Comparison of ENCODE assay signal across 10 cellular contexts in the genomic region with DNA sequence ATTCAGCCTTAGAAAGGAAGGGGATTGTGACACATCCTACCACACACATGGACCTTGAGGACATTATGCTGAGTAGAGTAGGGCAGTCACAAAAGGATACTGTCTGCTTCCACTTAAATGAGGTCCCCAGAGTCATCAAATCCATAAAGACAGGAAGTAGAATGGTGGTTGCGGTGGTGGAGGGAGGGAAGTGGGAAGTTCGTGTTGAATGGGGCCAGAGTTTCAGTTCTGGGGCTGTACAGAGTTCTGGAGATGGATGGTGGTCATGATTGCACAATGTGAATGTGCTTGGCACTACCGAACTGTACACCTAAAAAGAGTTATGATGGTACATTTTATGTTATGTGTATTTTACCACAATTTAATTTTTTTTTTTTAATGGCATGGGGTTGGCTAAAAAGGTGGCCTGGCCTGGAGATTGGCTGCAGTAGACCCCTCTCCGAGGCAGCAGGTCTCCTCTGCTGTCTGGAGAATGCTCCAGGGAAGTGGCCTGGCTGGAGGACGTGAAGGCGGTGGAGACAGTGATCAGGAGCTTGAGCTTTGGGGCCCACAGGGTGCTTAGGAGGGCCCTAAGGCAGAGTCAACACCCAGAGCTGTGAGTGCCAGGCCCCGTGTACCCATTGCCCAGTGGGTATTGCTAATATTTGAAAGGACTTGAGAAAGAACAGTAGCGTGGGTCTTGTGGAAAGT. TPM values are rescaled to one million over a fixed set of nuclear protein-coding genes. Genes with fewer than 3 reads are reported as not detected.
A peak's percentile ranks its signal among the peaks of the same experiment; 100 is the strongest.
DNase-seq lines count a peak whose midpoint lies in the region; ATAC-seq lines count a peak whose summit lies in the region.
"Had no signal": no experiment of that assay in that cellular context is flagged by ENCODE, and none has a peak within 500 bp of the region (broad histone marks: within the 10 kb centered on the region; RNA-seq: fewer than 3 reads in every experiment).

No MANE protein-coding gene starts in this region.

- intact Hi-C loops in activated CD4-positive, alpha-beta T cell treated with anti-CD3 and anti-CD28 coated beads, Interleukin-2, amount 10 ng/mL, durations not matched to agents 24 days and 14 days (cut with micrococcal nuclease), result loop anchor here (1.0 to 2.0 kb wide), 5 partner anchors 27 to 202 kb away; a partner anchor contains a TSS
- intact Hi-C loops in activated T-helper 2 cell treated with anti-CD3 and anti-CD28 coated beads, Interferon-gamma antibody, Interleukin-2, Interleukin-4, amounts not matched to agents 10 μg/mL and 5 μg/mL and 100 μg/mL, durations not matched to agents 14 hours and 24 hours and 36 hours (cut with micrococcal nuclease), result loop anchor here (1.0 to 2.0 kb wide), 5 partner anchors 27 to 167 kb away; a partner anchor contains a TSS
- intact Hi-C loops in left colon (cut with DNase I, micrococcal nuclease), result no loop called here

- no peaks in the 10 kb centered on the region for H3K9me3 Mint-ChIP-seq in activated CD4-positive, alpha-beta T cell treated with anti-CD3 and anti-CD28 coated beads, Interleukin-2, amount 10 ng/mL, durations not matched to agents 24 days and 14 days
- H3K9me3 Mint-ChIP-seq in activated T-helper 2 cell treated with anti-CD3 and anti-CD28 coated beads, Interferon-gamma antibody, Interleukin-2, Interleukin-4, amounts not matched to agents 10 μg/mL and 5 μg/mL and 100 μg/mL, durations not matched to agents 14 hours and 24 hours and 36 hours, result no peaks in the 10 kb centered on the region

- peaks cover 55% of the 10 kb centered on the region for H3K36me3 Mint-ChIP-seq in activated CD4-positive, alpha-beta T cell treated with anti-CD3 and anti-CD28 coated beads, Interleukin-2, amount 10 ng/mL, durations not matched to agents 24 days and 14 days (ENCODE audit: low read depth)
- peaks cover 70% of the 10 kb centered on the region for H3K36me3 Mint-ChIP-seq in activated T-helper 2 cell treated with anti-CD3 and anti-CD28 coated beads, Interferon-gamma antibody, Interleukin-2, Interleukin-4, amounts not matched to agents 10 μg/mL and 5 μg/mL and 100 μg/mL, durations not matched to agents 14 hours and 24 hours and 36 hours (ENCODE audit: low read depth)

- peak overlapping the region; percentile 10 for H3K27ac ChIP-seq in substantia nigra (ENCODE audit: low read depth, low read length, poor library complexity, severe bottlenecking)
- H3K27ac ChIP-seq: SK-N-MC had no signal

- peak; percentile 11 for ATAC-seq in left colon

- DNase-seq in activated CD4-positive, alpha-beta T cell treated with anti-CD3 and anti-CD28 coated beads, Interleukin-2, amount 10 ng/mL, durations not matched to agents 24 days and 14 days, result no peak
- no peak for DNase-seq in activated CD4-positive, alpha-beta T cell treated with anti-CD3 and anti-CD28 coated beads, Interleukin-2, amount 50 U/mL, for 4 hours
- DNase-seq in activated T-helper 2 cell treated with anti-CD3 and anti-CD28 coated beads, Interferon-gamma antibody, Interleukin-2, Interleukin-4, amounts not matched to agents 10 μg/mL and 5 μg/mL and 100 μg/mL, durations not matched to agents 14 hours and 24 hours and 36 hours (ENCODE audit: low spot score), result no peak
- DNase-seq in left colon (no peak), substantia nigra (lab: John Stamatoyannopoulos, UW) (peak in 10 of 49 donors; percentile 3 to 28 (median 16)), NCI-H1694 treated with DMSO at 0.1 percent for 48 hours (lab: John Stamatoyannopoulos, UW) (no peak), dermis blood vessel endothelial cell (no peak), DMS53 treated with DMSO at 0.1 percent for 48 hours (lab: John Stamatoyannopoulos, UW; ENCODE audit: unreplicated experiment) (no peak)
- DNase-seq: amniotic stem cell had no signal

- H3K4me3 Mint-ChIP-seq in activated CD4-positive, alpha-beta T cell treated with anti-CD3 and anti-CD28 coated beads, Interleukin-2, amount 10 ng/mL, durations not matched to agents 24 days and 14 days, result peak overlapping the region; percentile 53
- H3K4me3 Mint-ChIP-seq in activated T-helper 2 cell treated with anti-CD3 and anti-CD28 coated beads, Interferon-gamma antibody, Interleukin-2, Interleukin-4, amounts not matched to agents 10 μg/mL and 5 μg/mL and 100 μg/mL, durations not matched to agents 14 hours and 24 hours and 36 hours (ENCODE audit: low read depth), result peak overlapping the region; percentile 15

- peak overlapping the region; percentile 62 for H3K27ac Mint-ChIP-seq in activated CD4-positive, alpha-beta T cell treated with anti-CD3 and anti-CD28 coated beads, Interleukin-2, amount 10 ng/mL, durations not matched to agents 24 days and 14 days
- H3K27ac Mint-ChIP-seq in activated T-helper 2 cell treated with anti-CD3 and anti-CD28 coated beads, Interferon-gamma antibody, Interleukin-2, Interleukin-4, amounts not matched to agents 10 μg/mL and 5 μg/mL and 100 μg/mL, durations not matched to agents 14 hours and 24 hours and 36 hours, result peak overlapping the region; percentile 44

- H3K27me3 Mint-ChIP-seq in activated CD4-positive, alpha-beta T cell treated with anti-CD3 and anti-CD28 coated beads, Interleukin-2, amount 10 ng/mL, durations not matched to agents 24 days and 14 days, result no peaks in the 10 kb centered on the region
- H3K27me3 Mint-ChIP-seq in activated T-helper 2 cell treated with anti-CD3 and anti-CD28 coated beads, Interferon-gamma antibody, Interleukin-2, Interleukin-4, amounts not matched to agents 10 μg/mL and 5 μg/mL and 100 μg/mL, durations not matched to agents 14 hours and 24 hours and 36 hours (ENCODE audit: low read depth), result no peaks in the 10 kb centered on the region

- H3K4me1 Mint-ChIP-seq in activated CD4-positive, alpha-beta T cell treated with anti-CD3 and anti-CD28 coated beads, Interleukin-2, amount 10 ng/mL, durations not matched to agents 24 days and 14 days, result peaks cover 24% of the 10 kb centered on the region
- H3K4me1 Mint-ChIP-seq in activated T-helper 2 cell treated with anti-CD3 and anti-CD28 coated beads, Interferon-gamma antibody, Interleukin-2, Interleukin-4, amounts not matched to agents 10 μg/mL and 5 μg/mL and 100 μg/mL, durations not matched to agents 14 hours and 24 hours and 36 hours (ENCODE audit: low read depth), result peaks cover 29% of the 10 kb centered on the region

RNA-seq across cellular contexts. Expression of a gene that starts 30.4 kb away (rescaled TPM):
- total RNA-seq in activated CD4-positive, alpha-beta T cell treated with anti-CD3 and anti-CD28 coated beads, Interleukin-2, amount 10 ng/mL, durations not matched to agents 24 days and 14 days, result 8.5 and 9.9 TPM in 2 replicates
- 14.5 and 16.2 TPM in 2 replicates for total RNA-seq in activated T-helper 2 cell treated with anti-CD3 and anti-CD28 coated beads, Interferon-gamma antibody, Interleukin-2, Interleukin-4, amounts not matched to agents 10 μg/mL and 5 μg/mL and 100 μg/mL, durations not matched to agents 14 hours and 24 hours and 36 hours
- total RNA-seq in left colon (100 to 1,000 TPM in 1 of 2 donors, 10 to 100 TPM in 1; 71.9 to 140 TPM), dermis blood vessel endothelial cell (51.3 and 64.2 TPM in 2 replicates)

RNA-seq across cellular contexts. Expression of a gene that starts 46.2 kb away (rescaled TPM):
- total RNA-seq in activated CD4-positive, alpha-beta T cell treated with anti-CD3 and anti-CD28 coated beads, Interleukin-2, amount 10 ng/mL, durations not matched to agents 24 days and 14 days, result 14.4 and 16.4 TPM in 2 replicates
- total RNA-seq in activated T-helper 2 cell treated with anti-CD3 and anti-CD28 coated beads, Interferon-gamma antibody, Interleukin-2, Interleukin-4, amounts not matched to agents 10 μg/mL and 5 μg/mL and 100 μg/mL, durations not matched to agents 14 hours and 24 hours and 36 hours, result 16.5 and 18.7 TPM in 2 replicates
- total RNA-seq in left colon (10 to 100 TPM; 34.9 to 41.5 TPM), dermis blood vessel endothelial cell (24.5 and 32.0 TPM in 2 replicates)

RNA-seq across cellular contexts. Expression of a gene that starts 57.9 kb away (rescaled TPM):
- total RNA-seq in activated CD4-positive, alpha-beta T cell treated with anti-CD3 and anti-CD28 coated beads, Interleukin-2, amount 10 ng/mL, durations not matched to agents 24 days and 14 days, result 0.09 and 0.12 TPM in 2 replicates
- 0.16 and 0.37 TPM in 2 replicates for total RNA-seq in activated T-helper 2 cell treated with anti-CD3 and anti-CD28 coated beads, Interferon-gamma antibody, Interleukin-2, Interleukin-4, amounts not matched to agents 10 μg/mL and 5 μg/mL and 100 μg/mL, durations not matched to agents 14 hours and 24 hours and 36 hours
- total RNA-seq in left colon, result 1 to 10 TPM; 2.5 to 4.0 TPM
- 1.9 and 2.6 TPM in 2 replicates for total RNA-seq in dermis blood vessel endothelial cell

Comparison
In these comparisons a context has a peak if more than half of its experiments do, and no peak if none do; other contexts are left out.
1. intact Hi-C loops: an anchor here in activated CD4-positive, alpha-beta T cell treated with anti-CD3 and anti-CD28 coated beads, Interleukin-2, amount 10 ng/mL, durations not matched to agents 24 days and 14 days (1.0 to 2.0 kb wide) and activated T-helper 2 cell treated with anti-CD3 and anti-CD28 coated beads, Interferon-gamma antibody, Interleukin-2, Interleukin-4, amounts not matched to agents 10 μg/mL and 5 μg/mL and 100 μg/mL, durations not matched to agents 14 hours and 24 hours and 36 hours (1.0 to 2.0 kb wide); none called in left colon.